ENCODE assay signal across 17 cellular contexts in the genomic region with DNA sequence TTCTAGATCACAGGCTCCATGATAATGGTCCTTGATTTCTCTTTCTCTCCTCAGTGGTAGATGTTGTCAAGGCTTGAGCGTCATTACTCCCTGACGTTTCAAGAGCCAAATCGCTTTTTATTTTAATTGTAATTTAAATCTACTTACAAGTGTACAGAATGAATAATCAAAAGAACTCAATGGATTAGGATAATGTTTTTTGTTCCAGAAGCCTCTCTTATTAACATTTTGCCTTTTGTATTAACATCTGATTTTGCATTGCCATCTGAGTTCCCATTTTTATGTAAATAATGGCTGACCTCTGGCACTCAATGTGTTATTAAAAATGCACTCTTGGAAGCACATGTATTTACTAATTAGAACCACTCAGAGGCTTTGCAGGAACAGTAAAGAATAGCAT.
DNase-seq lines count a peak whose midpoint lies in the region; ATAC-seq, FAIRE-seq and TF ChIP-seq lines count a peak whose summit lies in the region.
"Had no signal": no experiment of that assay in that cellular context is flagged by ENCODE, and none has a peak within 500 bp of the region (broad histone marks: within the 10 kb centered on the region; RNA-seq: fewer than 3 reads in every experiment).

No MANE protein-coding gene starts in this region.

- H4K20me1 ChIP-seq in smooth muscle cell (ENCODE audit: low read depth), result no peaks in the 10 kb centered on the region

- WGBS in smooth muscle cell (ENCODE audit: low lambda C conversion rate), result 52% methylated on average over 3 of the region's 3 CpGs

- H3K4me2 ChIP-seq in smooth muscle cell, result no peak overlapping the region

- in situ Hi-C loops in HAP-1 (cut with MboI; ENCODE audit: low sequenced_read_pairs), result no loop called here

- H3K4me1 ChIP-seq in HAP-1 (peaks cover 17% of the 10 kb centered on the region), smooth muscle cell (ENCODE audit: low read depth) (no peaks in the 10 kb centered on the region)
- H3K4me1 ChIP-seq: Caco-2 had no signal

- no peak for ATAC-seq in HG03460 (IDR thresholded peaks at IDR 0.05; ENCODE audit: unreplicated experiment)
- ATAC-seq: CD8-positive, alpha-beta T cell; GM12878; HCT116 had no signal

- H3K9me3 ChIP-seq in HAP-1 (no peaks in the 10 kb centered on the region), smooth muscle cell (replicated peaks; ENCODE audit: low read depth) (no peaks in the 10 kb centered on the region)
- H3K9me3 ChIP-seq: Caco-2 had no signal

- TF ChIP-seq CTCF in smooth muscle cell (IDR thresholded peaks at IDR 0.05; ENCODE audit: borderline replicate concordance, insufficient read depth, poor library complexity, severe bottlenecking), result no peak

- no peak overlapping the region for H3K27ac ChIP-seq in smooth muscle cell (ENCODE audit: low read depth)

- H3K4me3 ChIP-seq in HAP-1 (no peak overlapping the region), smooth muscle cell (no peak overlapping the region)
- H3K4me3 ChIP-seq: GM12878 had no signal

- DNase-seq in HAP-1 (ENCODE audit: low spot score in 2 of 2) (peak; percentile 24 to 93), smooth muscle cell (lab: John Stamatoyannopoulos, UW; ENCODE audit: unreplicated experiment) (no peak)
- DNase-seq in stimulated activated CD4-positive, alpha-beta T cell treated with anti-CD3 and anti-CD28 coated beads, Interleukin-4, amount 100 ng/mL, for 4 hours, result no peak
- DNase-seq in activated CD8-positive, alpha-beta memory T cell treated with anti-CD3 and anti-CD28 coated beads, Interleukin-2, amount 50 U/mL, for 4 hours, result no peak
- DNase-seq: C1 segment of cervical spinal cord; Caco-2; CD8-positive, alpha-beta T cell; DMS153; DMS79; EL; GDM1; GOT3 had no signal

- no peaks in the 10 kb centered on the region for H3F3A ChIP-seq in smooth muscle cell (ENCODE audit: low read depth)

- FAIRE-seq in endometrium (lab: Jason Lieb, UNC), result peak; percentile 83
- FAIRE-seq: GM12878, H54 had no signal

- no peaks in the 10 kb centered on the region for H3K27me3 ChIP-seq in HAP-1 (ENCODE audit: low read depth)
- H3K27me3 ChIP-seq in smooth muscle cell (ENCODE audit: low read depth), result no peaks in the 10 kb centered on the region

- peak overlapping the region; percentile 8 for H2AFZ ChIP-seq in smooth muscle cell (ENCODE audit: low read depth)

- no peaks in the 10 kb centered on the region for H3K36me3 ChIP-seq in HAP-1 (replicated peaks)
- H3K36me3 ChIP-seq in smooth muscle cell (ENCODE audit: low read depth), result no peaks in the 10 kb centered on the region

- H3K9ac ChIP-seq in smooth muscle cell (ENCODE audit: low read depth), result no peak overlapping the region

- H3K79me2 ChIP-seq in smooth muscle cell (ENCODE audit: low read depth), result no peaks in the 10 kb centered on the region

Comparison
In these comparisons a context has a peak if more than half of its experiments do, and no peak if none do; other contexts are left out.
1. DNase-seq: peak in HAP-1 (2 of 2); none in smooth muscle cell (single experiment), stimulated activated CD4-positive, alpha-beta T cell treated with anti-CD3 and anti-CD28 coated beads, Interleukin-4, amount 100 ng/mL, for 4 hours (0 of 2) and activated CD8-positive, alpha-beta memory T cell treated with anti-CD3 and anti-CD28 coated beads, Interleukin-2, amount 50 U/mL, for 4 hours (single experiment).